Comparison of ENCODE assay signal across 2 cellular contexts in the genomic region with DNA sequence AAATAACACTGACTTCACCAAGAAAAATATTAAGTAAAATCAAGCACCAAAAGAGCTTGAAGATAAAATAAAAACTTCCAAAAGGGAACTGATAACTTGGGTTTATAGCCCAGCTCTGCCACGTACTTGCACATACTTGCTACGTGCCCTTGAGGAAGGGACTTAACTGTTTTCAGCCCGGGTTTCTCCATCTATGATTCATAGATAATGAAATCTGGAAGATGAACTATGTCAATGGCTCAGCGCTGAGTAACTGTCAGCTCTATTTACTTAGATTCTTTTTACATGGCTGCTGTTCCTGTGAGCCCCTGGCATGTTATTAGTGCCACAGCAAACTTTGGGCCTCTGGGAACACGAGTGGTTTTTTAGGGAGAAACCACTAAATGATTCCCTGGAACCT.
TF ChIP-seq lines count a peak whose summit lies in the region.

No MANE protein-coding gene starts in this region.

TF ChIP-seq in A549, 52 proteins besides CTCF, POLR2A, EP300 and RAD21 (continued from another document):
- TF ChIP-seq JUNB (IDR thresholded peaks at IDR 0.05) = 0 out of 2 replicates have a peak, but pooled peaks have one; percentile 16
- TF ChIP-seq, protein P1, sequence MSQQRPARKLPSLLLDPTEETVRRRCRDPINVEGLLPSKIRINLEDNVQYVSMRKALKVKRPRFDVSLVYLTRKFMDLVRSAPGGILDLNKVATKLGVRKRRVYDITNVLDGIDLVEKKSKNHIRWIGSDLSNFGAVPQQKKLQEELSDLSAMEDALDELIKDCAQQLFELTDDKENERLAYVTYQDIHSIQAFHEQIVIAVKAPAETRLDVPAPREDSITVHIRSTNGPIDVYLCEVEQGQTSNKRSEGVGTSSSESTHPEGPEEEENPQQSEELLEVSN (IDR thresholded peaks at IDR 0.05; ENCODE audit: borderline replicate concordance, low read depth) = no peak
- no peak for TF ChIP-seq CEBPB (IDR thresholded peaks at IDR 0.05)
- peak; percentile 53 for TF ChIP-seq FOSL2 (IDR thresholded peaks at IDR 0.05)
- peak; percentile 72 for TF ChIP-seq FOSL2 (CRISPR knock-in tag; IDR thresholded peaks at IDR 0.05)
- no peak for TF ChIP-seq NPAS2 (CRISPR knock-in tag; IDR thresholded peaks at IDR 0.05; ENCODE audit: borderline replicate concordance)
TF ChIP-seq in A549: peak in this region for 2.

TF ChIP-seq in SK-N-SH, 30 proteins besides CTCF, POLR2A, EP300 and RAD21 (continued from another document):
- TF ChIP-seq, protein P2, sequence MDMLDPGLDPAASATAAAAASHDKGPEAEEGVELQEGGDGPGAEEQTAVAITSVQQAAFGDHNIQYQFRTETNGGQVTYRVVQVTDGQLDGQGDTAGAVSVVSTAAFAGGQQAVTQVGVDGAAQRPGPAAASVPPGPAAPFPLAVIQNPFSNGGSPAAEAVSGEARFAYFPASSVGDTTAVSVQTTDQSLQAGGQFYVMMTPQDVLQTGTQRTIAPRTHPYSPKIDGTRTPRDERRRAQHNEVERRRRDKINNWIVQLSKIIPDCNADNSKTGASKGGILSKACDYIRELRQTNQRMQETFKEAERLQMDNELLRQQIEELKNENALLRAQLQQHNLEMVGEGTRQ (IDR thresholded peaks at IDR 0.05; ENCODE audit: borderline replicate concordance, low read depth, low read length) = no peak
- TF ChIP-seq GABPA (IDR thresholded peaks at IDR 0.05; ENCODE audit: low read depth) (no peak), TAF1 (IDR thresholded peaks at IDR 0.05; ENCODE audit: borderline replicate concordance, low read depth, low read length) (no peak)
- TF ChIP-seq, protein P3, sequence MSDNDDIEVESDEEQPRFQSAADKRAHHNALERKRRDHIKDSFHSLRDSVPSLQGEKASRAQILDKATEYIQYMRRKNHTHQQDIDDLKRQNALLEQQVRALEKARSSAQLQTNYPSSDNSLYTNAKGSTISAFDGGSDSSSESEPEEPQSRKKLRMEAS (IDR thresholded peaks at IDR 0.05; ENCODE audit: low read depth) = no peak
TF ChIP-seq in SK-N-SH: peak in this region for 1.
